10 cellular contexts compared by ENCODE assay signal in the genomic region with DNA sequence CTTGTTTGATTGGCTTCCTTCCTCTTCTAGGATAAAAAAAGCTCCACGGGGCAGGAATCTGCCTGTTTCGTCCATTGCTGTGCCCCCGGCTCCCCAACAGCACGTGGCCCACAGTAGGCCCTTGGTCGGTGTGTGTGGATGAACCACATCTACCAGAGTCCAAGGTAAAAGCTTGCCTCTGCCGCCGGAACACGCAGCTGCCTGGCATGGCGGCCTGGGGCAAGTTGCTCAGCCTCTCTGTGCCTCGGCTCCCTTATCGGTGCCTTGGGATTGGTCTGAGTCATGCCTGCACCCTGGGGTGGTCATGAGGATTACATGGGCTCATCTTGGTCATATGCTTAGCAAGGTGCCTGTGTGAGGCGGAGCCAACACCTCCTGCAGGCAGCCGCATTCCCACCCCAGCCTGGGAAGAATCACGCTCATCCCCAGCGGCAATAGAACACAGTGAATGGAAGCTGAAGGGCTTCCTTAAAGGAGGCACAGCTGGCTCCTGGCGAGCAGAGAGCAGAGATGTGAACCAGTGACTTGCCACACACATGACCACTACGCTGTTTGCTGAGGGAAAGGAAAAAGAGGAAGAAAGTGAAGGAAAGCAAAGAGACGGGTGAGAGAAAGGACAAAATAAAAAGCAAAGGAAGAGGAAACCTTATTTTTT. TPM values are rescaled to one million over a fixed set of nuclear protein-coding genes. Genes with fewer than 3 reads are reported as not detected.
DNase-seq lines count a peak whose midpoint lies in the region; ATAC-seq lines count a peak whose summit lies in the region.
"Had no signal": no experiment of that assay in that cellular context is flagged by ENCODE, and none has a peak within 500 bp of the region (broad histone marks: within the 10 kb centered on the region; RNA-seq: fewer than 3 reads in every experiment).

No MANE protein-coding gene starts in this region.

- H3K27ac ChIP-seq in mesenchymal stem cell (ENCODE audit: low read length, poor library complexity, severe bottlenecking), result no peak overlapping the region
- H3K27ac ChIP-seq: SK-N-MC had no signal

- no peak overlapping the region for H3K23ac ChIP-seq in mesenchymal stem cell (ENCODE audit: low read length in 2 of 2)

- no peak overlapping the region for H2BK120ac ChIP-seq in mesenchymal stem cell (ENCODE audit: low read depth, low read length)

- peaks cover 0 to 3% of the 10 kb centered on the region in 2 experiments for H3K27me3 ChIP-seq in mesenchymal stem cell (ENCODE audit: control insufficient read depth in 1 of 2, insufficient read depth in 1 of 2, low read length in 2 of 2)
- H3K27me3 ChIP-seq: BE2C had no signal

- 82% methylated on average over 18 of the region's 18 CpGs for WGBS in mesenchymal stem cell

- H2BK5ac ChIP-seq in mesenchymal stem cell (ENCODE audit: low read depth, low read length, poor library complexity, severe bottlenecking), result no peak overlapping the region

- DNase-seq in Right ventricle myocardium inferior (ENCODE audit: missing footprints) (no peak), cardiac septum (ENCODE audit: low spot score) (no peak), T-helper 17 cell (no peak), iPS-NIHi7 (ENCODE audit: extremely low spot score) (peak; percentile 71), mesenchymal stem cell (no peak)
- no peak for DNase-seq in activated CD4-positive, alpha-beta T cell treated with anti-CD3 and anti-CD28 coated beads, Interleukin-2, amount 10 ng/mL, durations not matched to agents 24 days and 14 days
- DNase-seq: BE2C had no signal

- H3K36me3 Mint-ChIP-seq in T-helper 17 cell (ENCODE audit: low read depth), result no peaks in the 10 kb centered on the region
- no peaks in the 10 kb centered on the region for H3K36me3 Mint-ChIP-seq in activated CD4-positive, alpha-beta T cell treated with anti-CD3 and anti-CD28 coated beads, Interleukin-2, amount 10 ng/mL, durations not matched to agents 24 days and 14 days (ENCODE audit: low read depth)

- no peak overlapping the region for H4K8ac ChIP-seq in mesenchymal stem cell (ENCODE audit: low read length)

- no peak overlapping the region for H2BK15ac ChIP-seq in mesenchymal stem cell (ENCODE audit: low read depth, poor library complexity, severe bottlenecking)

- no peak overlapping the region for H4K91ac ChIP-seq in mesenchymal stem cell (ENCODE audit: low read length)

- no peak overlapping the region for H3K4me2 ChIP-seq in mesenchymal stem cell (ENCODE audit: low read length, poor library complexity, severe bottlenecking)

- intact Hi-C loops in Right ventricle myocardium inferior (cut with DNase I), result no loop called here
- intact Hi-C loops in cardiac septum (cut with DNase I), result no loop called here
- intact Hi-C loops in activated CD4-positive, alpha-beta T cell treated with anti-CD3 and anti-CD28 coated beads, Interleukin-2, amount 10 ng/mL, durations not matched to agents 24 days and 14 days (cut with micrococcal nuclease), result loop anchor here (10.0 kb wide), 1 partner anchor 94 kb away; no protein-coding TSS in a partner anchor

- H3K9ac ChIP-seq in mesenchymal stem cell (ENCODE audit: low read length), result no peak overlapping the region

- peaks cover 12% of the 10 kb centered on the region for H3K27me3 Mint-ChIP-seq in T-helper 17 cell
- H3K27me3 Mint-ChIP-seq in activated CD4-positive, alpha-beta T cell treated with anti-CD3 and anti-CD28 coated beads, Interleukin-2, amount 10 ng/mL, durations not matched to agents 24 days and 14 days, result peaks cover 9% of the 10 kb centered on the region

- peaks cover 3% of the 10 kb centered on the region for H3K4me1 ChIP-seq in mesenchymal stem cell (ENCODE audit: control insufficient read depth, insufficient read depth, low read depth, low read length)

- peak overlapping the region in 1 of 2 experiments; percentile 26 for H3K14ac ChIP-seq in mesenchymal stem cell (ENCODE audit: low read length in 2 of 2)

- no peak overlapping the region for H3K27ac Mint-ChIP-seq in T-helper 17 cell
- H3K27ac Mint-ChIP-seq in activated CD4-positive, alpha-beta T cell treated with anti-CD3 and anti-CD28 coated beads, Interleukin-2, amount 10 ng/mL, durations not matched to agents 24 days and 14 days, result no peak overlapping the region

- no peak overlapping the region for H2AFZ ChIP-seq in mesenchymal stem cell (ENCODE audit: low read depth, low read length)

- no peaks in the 10 kb centered on the region for H3K36me3 ChIP-seq in mesenchymal stem cell (ENCODE audit: control insufficient read depth in 1 of 2, insufficient read depth in 2 of 2, low read depth in 1 of 2, low read length in 2 of 2)
- H3K36me3 ChIP-seq: BE2C had no signal

- H2AK5ac ChIP-seq in mesenchymal stem cell (ENCODE audit: low read length, severe bottlenecking), result no peak overlapping the region

- no peak overlapping the region for H3K4me3 ChIP-seq in mesenchymal stem cell (ENCODE audit: insufficient read depth in 1 of 2, low read depth in 1 of 2, low read length in 2 of 2)
- H3K4me3 ChIP-seq: SK-N-MC had no signal

- ATAC-seq in Right ventricle myocardium inferior, result peak; percentile 54
- ATAC-seq in T-helper 17 cell, result no peak
- ATAC-seq in HG03097 (IDR thresholded peaks at IDR 0.05; ENCODE audit: low FRiP score, unreplicated experiment), result no peak
- ATAC-seq in HG03175 (IDR thresholded peaks at IDR 0.05; ENCODE audit: unreplicated experiment), result no peak

- H3K4me1 Mint-ChIP-seq in T-helper 17 cell, result peaks cover 6% of the 10 kb centered on the region
- H3K4me1 Mint-ChIP-seq in activated CD4-positive, alpha-beta T cell treated with anti-CD3 and anti-CD28 coated beads, Interleukin-2, amount 10 ng/mL, durations not matched to agents 24 days and 14 days, result peaks cover 15% of the 10 kb centered on the region

- H3K9me3 Mint-ChIP-seq in activated CD4-positive, alpha-beta T cell treated with anti-CD3 and anti-CD28 coated beads, Interleukin-2, amount 10 ng/mL, durations not matched to agents 24 days and 14 days, result no peaks in the 10 kb centered on the region

- H3K79me1 ChIP-seq in mesenchymal stem cell (replicated peaks; ENCODE audit: low read length, poor library complexity, severe bottlenecking), result no peaks in the 10 kb centered on the region

- peak overlapping the region in 1 of 2 experiments; percentile 75 for H2BK12ac ChIP-seq in mesenchymal stem cell (ENCODE audit: low read length in 2 of 2)

- H3K4me3 Mint-ChIP-seq in T-helper 17 cell, result peak overlapping the region; percentile 79
- no peak overlapping the region for H3K4me3 Mint-ChIP-seq in activated CD4-positive, alpha-beta T cell treated with anti-CD3 and anti-CD28 coated beads, Interleukin-2, amount 10 ng/mL, durations not matched to agents 24 days and 14 days

- H3K4ac ChIP-seq in mesenchymal stem cell (ENCODE audit: low read depth in 1 of 2, low read length in 2 of 2), result no peak overlapping the region

- H3K9me3 ChIP-seq in T-helper 17 cell (ENCODE audit: control insufficient read depth, low read length, poor library complexity, severe bottlenecking) (no peaks in the 10 kb centered on the region), mesenchymal stem cell (ENCODE audit: control insufficient read depth, low read length) (no peaks in the 10 kb centered on the region)
- H3K9me3 ChIP-seq: BE2C had no signal

- peak overlapping the region in 1 of 2 experiments; percentile 11 for H3K18ac ChIP-seq in mesenchymal stem cell (ENCODE audit: low read depth in 1 of 2, low read length in 2 of 2)

RNA-seq across cellular contexts. Expression of a gene that starts 5.5 kb away (rescaled TPM):
- total RNA-seq in Right ventricle myocardium inferior, result 14.1 TPM
- total RNA-seq in cardiac septum, result 8.6 TPM
- total RNA-seq in T-helper 17 cell, result 1 to 10 TPM; 1.3 to 1.7 TPM
- 69.1 TPM for polyA plus RNA-seq in mesenchymal stem cell (2013, experiment 1 of 2)
- 62.0 TPM for polyA plus RNA-seq in mesenchymal stem cell (2013, experiment 2 of 2)
- 23.8 and 25.6 TPM in 2 replicates for total RNA-seq in activated CD4-positive, alpha-beta T cell treated with anti-CD3 and anti-CD28 coated beads, Interleukin-2, amount 10 ng/mL, durations not matched to agents 24 days and 14 days

RNA-seq across cellular contexts. Expression of a gene that starts 45.3 kb away (rescaled TPM):
- 1,199 TPM for total RNA-seq in Right ventricle myocardium inferior
- 1,009 TPM for total RNA-seq in cardiac septum
- 1,000 to 10,000 TPM; 1,335 to 1,398 TPM for total RNA-seq in T-helper 17 cell
- polyA plus RNA-seq in mesenchymal stem cell (2013, experiment 1 of 2), result 1,267 TPM
- polyA plus RNA-seq in mesenchymal stem cell (2013, experiment 2 of 2), result 1,268 TPM
- 778 and 788 TPM in 2 replicates for total RNA-seq in activated CD4-positive, alpha-beta T cell treated with anti-CD3 and anti-CD28 coated beads, Interleukin-2, amount 10 ng/mL, durations not matched to agents 24 days and 14 days
